22 cellular contexts compared by ENCODE assay signal in genomic region chr10:124551755-124552154, GRCh38.
"Had no signal": no experiment of that assay in that cellular context is flagged by ENCODE, and none has a peak within 500 bp of the region (broad histone marks: within the 10 kb centered on the region; RNA-seq: fewer than 3 reads in every experiment).

No MANE protein-coding gene starts in this region.

- H3K4me1 ChIP-seq: body of pancreas, foreskin keratinocyte had no signal

- H3K27ac Mint-ChIP-seq: activated CD8-positive, alpha-beta T cell treated with anti-CD3 and anti-CD28 coated beads, Interleukin-2, amount 10 ng/mL, durations not matched to agents 7 days and 5 days; activated naive CD4-positive, alpha-beta T cell treated with anti-CD3 and anti-CD28 coated beads, Interleukin-2, amount 50 U/mL, for 24 hours; activated T-helper 1 cell treated with anti-CD3 and anti-CD28 coated beads, Interleukin-12 subunit alpha, Interleukin-12 subunit beta, Interleukin-2, Interleukin-4 antibody, amounts not matched to agents 30 ng/mL and 10 ng/mL and 1 ng/mL, durations not matched to agents 14 hours and 24 hours and 36 hours; nephron; T-helper 17 cell had no signal

- H3K4me1 Mint-ChIP-seq: nephron had no signal

- DNase-seq: activated CD4-positive, alpha-beta T cell treated with anti-CD3 and anti-CD28 coated beads, Interleukin-2, amount 50 U/mL, for 1 hour; activated CD4-positive, CD25-positive, alpha-beta regulatory T cell treated with anti-CD3 and anti-CD28 coated beads, Interleukin-2, amount 50 U/mL, for 72 hours; activated CD8-positive, alpha-beta T cell treated with anti-CD3 and anti-CD28 coated beads, Interleukin-2, amount 10 ng/mL, durations not matched to agents 7 days and 5 days; activated gamma-delta T cell; anterior cingulate cortex; body of pancreas; central memory CD4-positive, alpha-beta T cell; dermis blood vessel endothelial cell; effector CD8-positive, alpha-beta T cell; foreskin keratinocyte; left colon; mesenchymal stem cell; nucleus accumbens; right lobe of liver; stimulated activated CD4-positive, alpha-beta T cell treated with anti-CD3 and anti-CD28 coated beads, Interleukin-2, amount 100 ng/mL, for 24 hours; stimulated activated naive CD4-positive, alpha-beta T cell; T-helper 17 cell had no signal

- H3K36me3 ChIP-seq: right lobe of liver, upper lobe of left lung had no signal

- ATAC-seq: activated CD8-positive, alpha-beta T cell treated with anti-CD3 and anti-CD28 coated beads, Interleukin-2, amount 10 ng/mL, durations not matched to agents 7 days and 5 days; body of pancreas; left colon; right lobe of liver; T-helper 17 cell had no signal

- H3K4me3 Mint-ChIP-seq: activated CD8-positive, alpha-beta T cell treated with anti-CD3 and anti-CD28 coated beads, Interleukin-2, amount 10 ng/mL, durations not matched to agents 7 days and 5 days; activated naive CD4-positive, alpha-beta T cell treated with anti-CD3 and anti-CD28 coated beads, Interleukin-2, amount 50 U/mL, for 24 hours; activated T-helper 1 cell treated with anti-CD3 and anti-CD28 coated beads, Interleukin-12 subunit alpha, Interleukin-12 subunit beta, Interleukin-2, Interleukin-4 antibody, amounts not matched to agents 30 ng/mL and 10 ng/mL and 1 ng/mL, durations not matched to agents 14 hours and 24 hours and 36 hours; nephron; T-helper 17 cell had no signal

- H3K27me3 Mint-ChIP-seq: activated naive CD4-positive, alpha-beta T cell treated with anti-CD3 and anti-CD28 coated beads, Interleukin-2, amount 50 U/mL, for 24 hours; T-helper 17 cell had no signal

- H3K9me3 Mint-ChIP-seq: activated naive CD4-positive, alpha-beta T cell treated with anti-CD3 and anti-CD28 coated beads, Interleukin-2, amount 50 U/mL, for 24 hours; activated T-helper 1 cell treated with anti-CD3 and anti-CD28 coated beads, Interleukin-12 subunit alpha, Interleukin-12 subunit beta, Interleukin-2, Interleukin-4 antibody, amounts not matched to agents 30 ng/mL and 10 ng/mL and 1 ng/mL, durations not matched to agents 14 hours and 24 hours and 36 hours; nephron had no signal

- H3K27ac ChIP-seq: body of pancreas, foreskin keratinocyte, right lobe of liver, upper lobe of left lung had no signal

- H3K4me3 ChIP-seq: body of pancreas, right lobe of liver, skin epidermis, upper lobe of left lung had no signal

- H3K27me3 ChIP-seq: body of pancreas, foreskin keratinocyte, right lobe of liver, upper lobe of left lung had no signal

- H3K9me3 ChIP-seq: body of pancreas, right lobe of liver, upper lobe of left lung had no signal
